Comparison of ENCODE assay signal across 1 cellular context in genomic region chr15:73685981-73686380, GRCh38.
TF ChIP-seq lines count a peak whose summit lies in the region.

No MANE protein-coding gene starts in this region.

TF ChIP-seq in WTC11, 78 proteins besides CTCF, POLR2A, EP300 and RAD21 (continued from another document):
- TF ChIP-seq, protein P1, sequence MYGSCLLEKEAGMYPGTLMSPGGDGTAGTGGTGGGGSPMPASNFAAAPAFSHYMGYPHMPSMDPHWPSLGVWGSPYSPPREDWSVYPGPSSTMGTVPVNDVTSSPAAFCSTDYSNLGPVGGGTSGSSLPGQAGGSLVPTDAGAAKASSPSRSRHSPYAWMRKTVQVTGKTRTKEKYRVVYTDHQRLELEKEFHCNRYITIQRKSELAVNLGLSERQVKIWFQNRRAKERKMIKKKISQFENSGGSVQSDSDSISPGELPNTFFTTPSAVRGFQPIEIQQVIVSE (CRISPR knock-in tag; IDR thresholded peaks at IDR 0.05; ENCODE audit: borderline replicate concordance) = no peak
- TF ChIP-seq ETV6 (CRISPR knock-in tag; IDR thresholded peaks at IDR 0.05) = no peak
- no peak for TF ChIP-seq MLX (CRISPR knock-in tag; IDR thresholded peaks at IDR 0.05)
- TF ChIP-seq NFATC4 (CRISPR knock-in tag; IDR thresholded peaks at IDR 0.05) = no peak
- TF ChIP-seq ZNF423 (CRISPR knock-in tag; IDR thresholded peaks at IDR 0.05) = no peak
- TF ChIP-seq RELA (CRISPR knock-in tag; IDR thresholded peaks at IDR 0.05; ENCODE audit: borderline replicate concordance) = no peak
TF ChIP-seq in WTC11: peak in this region for 0.
